23 cellular contexts compared by ENCODE assay signal in the genomic region with DNA sequence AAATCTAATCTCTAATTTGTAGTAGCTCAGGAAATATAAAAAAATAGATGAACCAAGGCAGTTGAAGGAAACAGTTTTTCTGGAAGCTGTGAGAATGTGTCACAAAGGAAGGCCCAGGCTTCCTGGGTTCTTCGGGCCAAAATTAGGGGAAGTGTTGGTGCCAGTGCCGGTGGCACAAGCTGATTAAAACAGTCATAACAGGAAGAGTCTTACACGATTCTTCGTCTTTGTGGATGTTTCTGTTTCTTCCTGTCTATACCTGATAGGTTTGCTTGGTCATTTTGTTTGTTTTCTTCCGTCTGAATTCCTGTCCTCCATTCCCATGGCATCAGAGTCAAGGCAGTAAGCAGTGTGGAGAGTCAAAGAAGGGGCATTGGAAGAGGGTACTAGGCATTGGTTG.
"Had no signal": no experiment of that assay in that cellular context is flagged by ENCODE, and none has a peak within 500 bp of the region (broad histone marks: within the 10 kb centered on the region; RNA-seq: fewer than 3 reads in every experiment).

No MANE protein-coding gene starts in this region.

- H3K9ac ChIP-seq: parathyroid adenoma had no signal

- DNase-seq: activated CD4-positive, alpha-beta T cell treated with anti-CD3 and anti-CD28 coated beads, Interleukin-2, amount 10 ng/mL, durations not matched to agents 7 days and 5 days; activated CD4-positive, CD25-positive, alpha-beta regulatory T cell treated with anti-CD3 and anti-CD28 coated beads, Interleukin-2, amount 50 U/mL, for 72 hours; activated CD8-positive, alpha-beta memory T cell treated with anti-CD3 and anti-CD28 coated beads, Interleukin-2, amount 10 ng/mL, durations not matched to agents 7 days and 5 days; activated CD8-positive, alpha-beta T cell treated with anti-CD3 and anti-CD28 coated beads for 36 hours; activated naive CD8-positive, alpha-beta T cell treated with anti-CD3 and anti-CD28 coated beads, Interleukin-2, amount 50 U/mL, for 24 hours; activated T-cell treated with anti-CD3 and anti-CD28 coated beads, Interleukin-2, amount 50 U/mL, for 48 hours; body of pancreas; caudate nucleus; cortex of kidney; foreskin fibroblast; head of caudate nucleus; midbrain; naive thymus-derived CD4-positive, alpha-beta T cell; nucleus accumbens; psoas muscle; stimulated activated naive CD4-positive, alpha-beta T cell treated with Interleukin-2 at 50 U/mL for 16 hours; T1000; transverse colon had no signal

- H3K27me3 ChIP-seq: body of pancreas, transverse colon had no signal

- H3K4me1 Mint-ChIP-seq: activated CD4-positive, alpha-beta T cell treated with anti-CD3 and anti-CD28 coated beads, Interleukin-2, amount 10 ng/mL, durations not matched to agents 7 days and 5 days; activated CD8-positive, alpha-beta memory T cell treated with anti-CD3 and anti-CD28 coated beads, Interleukin-2, amount 10 ng/mL, durations not matched to agents 7 days and 5 days; activated naive CD4-positive, alpha-beta T cell treated with anti-CD3 and anti-CD28 coated beads, Interleukin-2, amount 50 U/mL, for 24 hours; activated naive CD8-positive, alpha-beta T cell treated with anti-CD3 and anti-CD28 coated beads, Interleukin-2, amount 50 U/mL, for 24 hours; naive thymus-derived CD4-positive, alpha-beta T cell had no signal

- H3K36me3 Mint-ChIP-seq: activated CD8-positive, alpha-beta memory T cell treated with anti-CD3 and anti-CD28 coated beads, Interleukin-2, amount 10 ng/mL, durations not matched to agents 7 days and 5 days; activated naive CD4-positive, alpha-beta T cell treated with anti-CD3 and anti-CD28 coated beads, Interleukin-2, amount 50 U/mL, for 24 hours; naive thymus-derived CD4-positive, alpha-beta T cell had no signal

- H2AFZ ChIP-seq: parathyroid adenoma had no signal

- H3K27ac Mint-ChIP-seq: activated CD4-positive, alpha-beta T cell treated with anti-CD3 and anti-CD28 coated beads, Interleukin-2, amount 10 ng/mL, durations not matched to agents 7 days and 5 days; activated CD8-positive, alpha-beta memory T cell treated with anti-CD3 and anti-CD28 coated beads, Interleukin-2, amount 10 ng/mL, durations not matched to agents 7 days and 5 days; activated CD8-positive, alpha-beta T cell treated with anti-CD3 and anti-CD28 coated beads for 36 hours; activated naive CD4-positive, alpha-beta T cell treated with anti-CD3 and anti-CD28 coated beads, Interleukin-2, amount 50 U/mL, for 24 hours; activated naive CD8-positive, alpha-beta T cell treated with anti-CD3 and anti-CD28 coated beads, Interleukin-2, amount 50 U/mL, for 24 hours; activated T-helper 2 cell treated with anti-CD3 and anti-CD28 coated beads, Interferon-gamma antibody, Interleukin-2, Interleukin-4, amounts not matched to agents 10 μg/mL and 5 μg/mL and 100 μg/mL, durations not matched to agents 14 hours and 24 hours and 36 hours; naive thymus-derived CD4-positive, alpha-beta T cell; T-helper 1 cell treated with Interleukin-12 subunit alpha and Interleukin-12 subunit beta and Interleukin-4 antibody, amounts not matched to agents 30 μg/mL and 1 μg/mL, for 36 hours had no signal

- H3K79me2 ChIP-seq: parathyroid adenoma had no signal

- H3K4me3 Mint-ChIP-seq: activated CD4-positive, alpha-beta T cell treated with anti-CD3 and anti-CD28 coated beads, Interleukin-2, amount 10 ng/mL, durations not matched to agents 7 days and 5 days; activated CD8-positive, alpha-beta memory T cell treated with anti-CD3 and anti-CD28 coated beads, Interleukin-2, amount 10 ng/mL, durations not matched to agents 7 days and 5 days; activated CD8-positive, alpha-beta T cell treated with anti-CD3 and anti-CD28 coated beads for 36 hours; activated naive CD4-positive, alpha-beta T cell treated with anti-CD3 and anti-CD28 coated beads, Interleukin-2, amount 50 U/mL, for 24 hours; activated naive CD8-positive, alpha-beta T cell treated with anti-CD3 and anti-CD28 coated beads, Interleukin-2, amount 50 U/mL, for 24 hours; naive thymus-derived CD4-positive, alpha-beta T cell; T-helper 1 cell treated with Interleukin-12 subunit alpha and Interleukin-12 subunit beta and Interleukin-4 antibody, amounts not matched to agents 30 μg/mL and 1 μg/mL, for 36 hours had no signal

- H3K4me3 ChIP-seq: body of pancreas, psoas muscle, transverse colon had no signal

- H3K9me3 Mint-ChIP-seq: activated CD4-positive, alpha-beta T cell treated with anti-CD3 and anti-CD28 coated beads, Interleukin-2, amount 10 ng/mL, durations not matched to agents 7 days and 5 days; activated CD8-positive, alpha-beta T cell treated with anti-CD3 and anti-CD28 coated beads for 36 hours; activated naive CD4-positive, alpha-beta T cell treated with anti-CD3 and anti-CD28 coated beads, Interleukin-2, amount 50 U/mL, for 24 hours; activated naive CD8-positive, alpha-beta T cell treated with anti-CD3 and anti-CD28 coated beads, Interleukin-2, amount 50 U/mL, for 24 hours; activated T-helper 2 cell treated with anti-CD3 and anti-CD28 coated beads, Interferon-gamma antibody, Interleukin-2, Interleukin-4, amounts not matched to agents 10 μg/mL and 5 μg/mL and 100 μg/mL, durations not matched to agents 14 hours and 24 hours and 36 hours; naive thymus-derived CD4-positive, alpha-beta T cell; T-helper 1 cell treated with Interleukin-12 subunit alpha and Interleukin-12 subunit beta and Interleukin-4 antibody, amounts not matched to agents 30 μg/mL and 1 μg/mL, for 36 hours had no signal

- ATAC-seq: activated CD8-positive, alpha-beta memory T cell treated with anti-CD3 and anti-CD28 coated beads, Interleukin-2, amount 10 ng/mL, durations not matched to agents 7 days and 5 days; activated CD8-positive, alpha-beta T cell treated with anti-CD3 and anti-CD28 coated beads for 36 hours; activated naive CD8-positive, alpha-beta T cell treated with anti-CD3 and anti-CD28 coated beads, Interleukin-2, amount 50 U/mL, for 24 hours; body of pancreas; esophagus mucosa; naive thymus-derived CD4-positive, alpha-beta T cell; psoas muscle had no signal

- H3K9me3 ChIP-seq: body of pancreas, psoas muscle, transverse colon had no signal

- H3K4me1 ChIP-seq: body of pancreas, parathyroid adenoma, psoas muscle had no signal

- H3K27ac ChIP-seq: body of pancreas, parathyroid adenoma, psoas muscle, transverse colon had no signal

- H3K36me3 ChIP-seq: transverse colon had no signal

- H3K27me3 Mint-ChIP-seq: activated CD4-positive, alpha-beta T cell treated with anti-CD3 and anti-CD28 coated beads, Interleukin-2, amount 10 ng/mL, durations not matched to agents 7 days and 5 days; activated CD8-positive, alpha-beta T cell treated with anti-CD3 and anti-CD28 coated beads for 36 hours; activated naive CD4-positive, alpha-beta T cell treated with anti-CD3 and anti-CD28 coated beads, Interleukin-2, amount 50 U/mL, for 24 hours; activated naive CD8-positive, alpha-beta T cell treated with anti-CD3 and anti-CD28 coated beads, Interleukin-2, amount 50 U/mL, for 24 hours had no signal
